In the genomic region with DNA sequence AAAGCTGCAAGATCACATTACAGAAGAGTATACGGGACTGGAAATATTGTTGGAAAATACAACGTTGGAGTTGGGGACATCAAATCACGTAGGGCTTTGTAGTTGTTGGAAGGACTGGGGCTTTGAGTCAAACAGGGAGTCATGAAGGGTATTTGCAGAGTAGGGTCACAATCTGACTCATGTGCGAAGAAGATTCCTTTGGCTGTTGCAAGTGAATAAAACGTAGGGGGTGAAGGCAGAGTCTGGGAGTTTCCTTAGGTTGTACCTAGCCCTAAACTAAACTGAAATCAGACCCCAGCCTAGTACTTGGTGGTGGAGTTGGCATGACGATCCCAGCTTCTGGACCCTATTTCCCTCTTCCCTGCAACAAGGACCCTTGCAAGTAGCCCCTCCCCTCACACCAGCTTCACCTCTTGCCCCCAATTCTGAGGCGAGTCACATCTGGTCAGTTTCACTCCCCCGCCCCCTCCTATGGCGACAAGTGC, we compare ENCODE assay signal across 9 cellular contexts. TPM values are rescaled to one million over a fixed set of nuclear protein-coding genes. Genes with fewer than 3 reads are reported as not detected.
DNase-seq lines count a peak whose midpoint lies in the region; ATAC-seq and TF ChIP-seq lines count a peak whose summit lies in the region.
"Had no signal": no experiment of that assay in that cellular context is flagged by ENCODE, and none has a peak within 500 bp of the region (broad histone marks: within the 10 kb centered on the region; RNA-seq: fewer than 3 reads in every experiment).

No MANE protein-coding gene starts in this region.

- CTCF ChIA-PET in AG04450 (lab: Charles Lee) = interaction anchor here (1.2 to 3.9 kb wide), 7 partner anchors 22 to 432 kb away, joined by 3 to 23 read pairs (median 7); partner anchors contain the start of gene RRBP1
- CTCF ChIA-PET in WTC11 (lab: Charles Lee) = interaction anchor here (1.1 to 5.4 kb wide), 4 partner anchors 52 to 399 kb away, joined by 3 to 51 read pairs (median 14); partner anchors contain the start of gene RRBP1

- peaks cover under 1 to 11% of the 10 kb centered on the region in 2 donors for H3K36me3 ChIP-seq in psoas muscle (ENCODE audit: insufficient read depth in 1 of 2, low read depth in 1 of 2)

- peaks cover 69% of the 10 kb centered on the region for H3K4me1 Mint-ChIP-seq in WTC11

- H3K4me3 ChIP-seq in AG04450 (ENCODE audit: low read depth, low read length) = peak overlapping the region; percentile 37
- peak overlapping the region; percentile 1 for H3K4me3 ChIP-seq in fibroblast of the aortic adventitia (ENCODE audit: low read depth, low read length)
- H3K4me3 ChIP-seq in psoas muscle = no peak overlapping the region

- peaks cover 32% of the 10 kb centered on the region for H3K4me1 ChIP-seq in psoas muscle

- ATAC-seq in WTC11 (no peak), psoas muscle (peak in 2 of 4 donors; percentile 28 to 40), omental fat pad (ENCODE audit: low FRiP score) (no peak)

- no peak overlapping the region for H3K4me3 Mint-ChIP-seq in WTC11
- H3K4me3 Mint-ChIP-seq: activated naive CD4-positive, alpha-beta T cell treated with anti-CD3 and anti-CD28 coated beads, Interleukin-2, amount 50 U/mL, for 24 hours had no signal

- H3K36me3 Mint-ChIP-seq in WTC11 = peaks cover 5% of the 10 kb centered on the region; the same call in 1 of the 2 replicates
- H3K36me3 Mint-ChIP-seq: activated naive CD4-positive, alpha-beta T cell treated with anti-CD3 and anti-CD28 coated beads, Interleukin-2, amount 50 U/mL, for 24 hours had no signal

- intact Hi-C loops in psoas muscle (cut with DNase I) = loop anchor here in 1 of 2 donors (2.0 to 5.0 kb wide), 3 partner anchors 39 to 269 kb away; no protein-coding TSS in a partner anchor

- WGBS in psoas muscle, 3 donors = 39 to 47% (median 40%) methylated on average over 9 of the region's 9 CpGs

- H3K27ac ChIP-seq in AG04450 (ENCODE audit: low read depth, low read length) = peak overlapping the region; percentile 96
- H3K27ac ChIP-seq in psoas muscle = peak overlapping the region; percentile 38

- peaks cover 7% of the 10 kb centered on the region for H3K27me3 Mint-ChIP-seq in WTC11 (ENCODE audit: low read depth)
- H3K27me3 Mint-ChIP-seq: activated naive CD4-positive, alpha-beta T cell treated with anti-CD3 and anti-CD28 coated beads, Interleukin-2, amount 50 U/mL, for 24 hours had no signal

- peaks cover 4% of the 10 kb centered on the region for H3K9me3 ChIP-seq in AG04450 (ENCODE audit: control insufficient read depth, insufficient read depth, low read length)
- no peaks in the 10 kb centered on the region for H3K9me3 ChIP-seq in psoas muscle

- peak overlapping the region; percentile 86 for H3K27ac Mint-ChIP-seq in WTC11
- H3K27ac Mint-ChIP-seq: activated naive CD4-positive, alpha-beta T cell treated with anti-CD3 and anti-CD28 coated beads, Interleukin-2, amount 50 U/mL, for 24 hours had no signal

- TF ChIP-seq CTCF in AG04450 (IDR thresholded peaks at IDR 0.05; ENCODE audit: low read depth, low read length) (no peak), WTC11 (IDR thresholded peaks at IDR 0.05) (no peak), fibroblast of the aortic adventitia (IDR thresholded peaks at IDR 0.05; ENCODE audit: insufficient read depth, low read length) (no peak), psoas muscle (IDR thresholded peaks at IDR 0.05) (no peak), omental fat pad (IDR thresholded peaks at IDR 0.05) (no peak)

- POLR2A ChIA-PET in AG04450 (lab: Yijun Ruan, JAX) = interaction anchor here (0.6 to 3.2 kb wide), 15 partner anchors 18 to 285 kb away, joined by 4 to 29 read pairs (median 5); partner anchors contain the start of genes RRBP1 and SNX5
- POLR2A ChIA-PET in WTC11 (lab: Charles Lee) = interaction anchor here (1.3 kb wide), 1 partner anchor 254 kb away, joined by 4 read pairs; the partner anchor contains the start of gene RRBP1

- DNase-seq in AG04450 (ENCODE audit: low read depth, low spot score) = no peak
- DNase-seq in WTC11 (ENCODE audit: low spot score) = no peak
- peak; percentile 53 for DNase-seq in fibroblast of the aortic adventitia (ENCODE audit: low read depth)
- DNase-seq in psoas muscle = no peak
- DNase-seq in omental fat pad (ENCODE audit: low spot score) = no peak
- no peak for DNase-seq in amygdala (lab: John Stamatoyannopoulos, UW)
- DNase-seq in NCI-H774 (lab: John Stamatoyannopoulos, UW) = no peak
- no peak for DNase-seq in OCI-M2 (lab: John Stamatoyannopoulos, UW; ENCODE audit: unreplicated experiment)

- H3K27me3 ChIP-seq in AG04450 (ENCODE audit: control insufficient read depth, insufficient read depth, low read length) (no peaks in the 10 kb centered on the region), psoas muscle (ENCODE audit: insufficient read depth in 3 of 3, low read length in 2 of 3) (no peaks in the 10 kb centered on the region)

- H3K9me3 Mint-ChIP-seq in WTC11 = peaks cover 6% of the 10 kb centered on the region
- H3K9me3 Mint-ChIP-seq: activated naive CD4-positive, alpha-beta T cell treated with anti-CD3 and anti-CD28 coated beads, Interleukin-2, amount 50 U/mL, for 24 hours had no signal

TF ChIP-seq in WTC11, 78 proteins besides CTCF, POLR2A, EP300 and RAD21:
- TF ChIP-seq TCF7 (CRISPR knock-in tag; IDR thresholded peaks at IDR 0.05; ENCODE audit: low read depth) (no peak), E2F1 (CRISPR knock-in tag; IDR thresholded peaks at IDR 0.05) (no peak), USF2 (CRISPR knock-in tag; IDR thresholded peaks at IDR 0.05) (no peak)

RNA-seq across cellular contexts. Expression of gene SNX5, which starts 32.2 kb away (rescaled TPM):
- polyA plus RNA-seq in AG04450 (2011; rRNA removed) (109 and 150 TPM in 2 replicates), psoas muscle (100 to 1,000 TPM in 1 of 3 donors, 10 to 100 TPM in 2; 82.7 to 113 (median 89.6) TPM)
- 96.3 and 104 TPM in 2 replicates for polyA minus RNA-seq in AG04450 (2011; rRNA and poly(A)+ RNA removed)
- total RNA-seq in WTC11 (2021) (172 to 192 TPM (median 173 TPM) in 3 replicates), fibroblast of the aortic adventitia (ENCODE audit: low replicate concordance) (99.7 and 147 TPM in 2 replicates), psoas muscle (10 to 100 TPM; 59.8 to 81.3 (median 69.7) TPM), omental fat pad (100 to 1,000 TPM; 101 to 232 (median 110) TPM)

RNA-seq across cellular contexts. Expression of gene MGME1, which starts 32.5 kb away (rescaled TPM):
- polyA plus RNA-seq in AG04450 (2011; rRNA removed) (9.9 and 13.5 TPM in 2 replicates), psoas muscle (10 to 100 TPM in 1 of 3 donors, 1 to 10 TPM in 2; 4.3 to 13.4 (median 6.8) TPM)
- 8.7 and 11.0 TPM in 2 replicates for polyA minus RNA-seq in AG04450 (2011; rRNA and poly(A)+ RNA removed)
- total RNA-seq in WTC11 (2021) (55.0 to 59.2 TPM (median 56.0 TPM) in 3 replicates), fibroblast of the aortic adventitia (ENCODE audit: low replicate concordance) (6.3 and 18.6 TPM in 2 replicates), psoas muscle (10 to 100 TPM in 2 of 4 donors, 1 to 10 TPM in 2; 8.6 to 21.8 (median 12.2) TPM), omental fat pad (10 to 100 TPM in 1 of 4 donors, 1 to 10 TPM in 3; 5.8 to 12.3 (median 7.3) TPM)
